Comparison of ENCODE assay signal across 1 cellular context in the genomic region with DNA sequence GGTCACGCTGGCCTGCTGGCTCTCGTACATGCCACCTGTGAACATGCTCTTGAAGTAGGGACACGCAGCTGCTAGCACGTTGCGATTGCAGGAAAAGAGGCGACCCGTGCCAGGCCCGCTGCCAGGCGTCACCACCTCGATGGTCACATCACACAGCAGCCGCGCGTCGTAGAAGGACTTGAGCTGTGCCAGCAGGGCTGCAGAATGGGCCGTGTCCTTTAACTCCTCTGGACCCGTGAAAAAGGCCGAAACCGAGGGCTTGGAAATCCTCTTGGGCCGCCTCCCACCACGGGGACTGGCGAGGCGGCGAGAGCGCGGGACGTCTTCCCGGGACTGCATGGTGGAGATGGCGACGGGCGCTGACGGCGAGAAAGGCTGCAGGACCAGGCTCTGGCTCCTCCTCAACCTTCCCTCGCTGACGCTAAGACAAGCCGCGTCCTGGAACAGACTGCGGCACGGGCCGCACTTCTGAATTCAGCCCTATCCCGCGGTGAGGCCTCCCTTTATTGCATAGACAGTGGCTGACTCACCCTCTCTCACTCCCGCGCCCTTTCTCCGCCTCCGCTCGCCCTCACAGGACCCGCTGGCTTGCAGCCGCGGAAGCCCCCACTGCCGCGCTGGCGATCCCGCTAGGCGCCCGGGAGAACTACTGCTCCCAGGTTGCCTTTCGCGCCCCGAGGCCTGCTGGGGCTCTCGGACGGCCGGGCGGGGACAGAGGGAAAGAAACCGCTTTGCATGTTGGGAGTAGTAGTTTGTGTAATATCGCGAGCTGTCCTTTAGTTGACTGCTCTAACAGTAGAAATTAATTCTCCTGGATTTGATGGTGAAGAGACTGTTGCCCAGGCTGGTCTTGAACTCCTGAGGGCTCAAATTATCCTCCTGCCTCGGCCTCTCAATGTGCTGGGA.
TF ChIP-seq lines count a peak whose summit lies in the region.

A gene with protein sequence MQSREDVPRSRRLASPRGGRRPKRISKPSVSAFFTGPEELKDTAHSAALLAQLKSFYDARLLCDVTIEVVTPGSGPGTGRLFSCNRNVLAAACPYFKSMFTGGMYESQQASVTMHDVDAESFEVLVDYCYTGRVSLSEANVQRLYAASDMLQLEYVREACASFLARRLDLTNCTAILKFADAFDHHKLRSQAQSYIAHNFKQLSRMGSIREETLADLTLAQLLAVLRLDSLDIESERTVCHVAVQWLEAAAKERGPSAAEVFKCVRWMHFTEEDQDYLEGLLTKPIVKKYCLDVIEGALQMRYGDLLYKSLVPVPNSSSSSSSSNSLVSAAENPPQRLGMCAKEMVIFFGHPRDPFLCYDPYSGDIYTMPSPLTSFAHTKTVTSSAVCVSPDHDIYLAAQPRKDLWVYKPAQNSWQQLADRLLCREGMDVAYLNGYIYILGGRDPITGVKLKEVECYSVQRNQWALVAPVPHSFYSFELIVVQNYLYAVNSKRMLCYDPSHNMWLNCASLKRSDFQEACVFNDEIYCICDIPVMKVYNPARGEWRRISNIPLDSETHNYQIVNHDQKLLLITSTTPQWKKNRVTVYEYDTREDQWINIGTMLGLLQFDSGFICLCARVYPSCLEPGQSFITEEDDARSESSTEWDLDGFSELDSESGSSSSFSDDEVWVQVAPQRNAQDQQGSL (minus strand): TSS at position 651 of the 906 bp plus-strand sequence. CDS start 312 bp downstream, at position 339.

TF ChIP-seq in HepG2, 621 proteins besides CTCF, POLR2A, EP300 and RAD21 (continued from another document and continues in another):
- TF ChIP-seq ASH2L (IDR thresholded peaks at IDR 0.05; ENCODE audit: insufficient read length, low read depth, low read length) (peak; percentile 91), TOE1 (CRISPR knock-in tag; IDR thresholded peaks at IDR 0.05) (no peak), NR2F2 (IDR thresholded peaks at IDR 0.05; ENCODE audit: borderline replicate concordance, low read depth) (no peak), ZFP41 (CRISPR knock-in tag; IDR thresholded peaks at IDR 0.05; ENCODE audit: borderline replicate concordance) (no peak), THYN1 (CRISPR knock-in tag; IDR thresholded peaks at IDR 0.05; ENCODE audit: borderline replicate concordance, low read depth) (no peak), ZNF121 (CRISPR knock-in tag; IDR thresholded peaks at IDR 0.05) (no peak), MTF1 (CRISPR knock-in tag; IDR thresholded peaks at IDR 0.05) (no peak), MXI1 (IDR thresholded peaks at IDR 0.05; ENCODE audit: borderline replicate concordance, low read depth, low read length) (peak; percentile 58; the same call in 1 of the 3 replicates), PRPF4 (IDR thresholded peaks at IDR 0.05; ENCODE audit: low read depth, low read length, poor library complexity, severe bottlenecking) (peak; percentile 32), ZNF383 (CRISPR knock-in tag; IDR thresholded peaks at IDR 0.05; ENCODE audit: borderline replicate concordance) (no peak), ZNF577 (CRISPR knock-in tag; IDR thresholded peaks at IDR 0.05; ENCODE audit: borderline replicate concordance, low read depth) (no peak), MAF1 (CRISPR knock-in tag; IDR thresholded peaks at IDR 0.05; ENCODE audit: borderline replicate concordance) (no peak), NR1H2 (CRISPR knock-in tag; IDR thresholded peaks at IDR 0.05; ENCODE audit: borderline replicate concordance, low read depth) (no peak), FOSL1 (CRISPR knock-in tag; IDR thresholded peaks at IDR 0.05; ENCODE audit: borderline replicate concordance) (peak; percentile 71; the same call in 1 of the 2 replicates), ZNF17 (CRISPR knock-in tag; IDR thresholded peaks at IDR 0.05) (no peak), ZNF180 (CRISPR knock-in tag; IDR thresholded peaks at IDR 0.05; ENCODE audit: borderline replicate concordance, low read depth) (no peak), ZBTB1 (CRISPR knock-in tag; IDR thresholded peaks at IDR 0.05; ENCODE audit: borderline replicate concordance) (no peak), ETV5 (CRISPR knock-in tag; IDR thresholded peaks at IDR 0.05; ENCODE audit: borderline replicate concordance) (peak; percentile 33), HNRNPK (IDR thresholded peaks at IDR 0.05; ENCODE audit: low read depth, low read length, poor library complexity, severe bottlenecking) (no peak), ZIK1 (CRISPR knock-in tag; IDR thresholded peaks at IDR 0.05; ENCODE audit: borderline replicate concordance, low read depth) (0 out of 2 replicates have a peak, but pooled peaks have one; percentile 64), TP53 (CRISPR knock-in tag; conservative IDR thresholded peaks at IDR 0.05) (no peak), ZNF773 (CRISPR knock-in tag; IDR thresholded peaks at IDR 0.05; ENCODE audit: borderline replicate concordance) (no peak; the same call in 1 of the 2 replicates), ATF7 (IDR thresholded peaks at IDR 0.05) (no peak), ATF7 (CRISPR knock-in tag; IDR thresholded peaks at IDR 0.05) (peak; percentile 70; the same call in 1 of the 2 replicates), MEF2D (CRISPR knock-in tag; IDR thresholded peaks at IDR 0.05) (peak; percentile 82; the same call in 1 of the 2 replicates), TCF12 (IDR thresholded peaks at IDR 0.05) (no peak), TCF12 (CRISPR knock-in tag; IDR thresholded peaks at IDR 0.05) (no peak), TMF1 (CRISPR knock-in tag; IDR thresholded peaks at IDR 0.05; ENCODE audit: low read depth) (no peak)
- TF ChIP-seq, protein P1, sequence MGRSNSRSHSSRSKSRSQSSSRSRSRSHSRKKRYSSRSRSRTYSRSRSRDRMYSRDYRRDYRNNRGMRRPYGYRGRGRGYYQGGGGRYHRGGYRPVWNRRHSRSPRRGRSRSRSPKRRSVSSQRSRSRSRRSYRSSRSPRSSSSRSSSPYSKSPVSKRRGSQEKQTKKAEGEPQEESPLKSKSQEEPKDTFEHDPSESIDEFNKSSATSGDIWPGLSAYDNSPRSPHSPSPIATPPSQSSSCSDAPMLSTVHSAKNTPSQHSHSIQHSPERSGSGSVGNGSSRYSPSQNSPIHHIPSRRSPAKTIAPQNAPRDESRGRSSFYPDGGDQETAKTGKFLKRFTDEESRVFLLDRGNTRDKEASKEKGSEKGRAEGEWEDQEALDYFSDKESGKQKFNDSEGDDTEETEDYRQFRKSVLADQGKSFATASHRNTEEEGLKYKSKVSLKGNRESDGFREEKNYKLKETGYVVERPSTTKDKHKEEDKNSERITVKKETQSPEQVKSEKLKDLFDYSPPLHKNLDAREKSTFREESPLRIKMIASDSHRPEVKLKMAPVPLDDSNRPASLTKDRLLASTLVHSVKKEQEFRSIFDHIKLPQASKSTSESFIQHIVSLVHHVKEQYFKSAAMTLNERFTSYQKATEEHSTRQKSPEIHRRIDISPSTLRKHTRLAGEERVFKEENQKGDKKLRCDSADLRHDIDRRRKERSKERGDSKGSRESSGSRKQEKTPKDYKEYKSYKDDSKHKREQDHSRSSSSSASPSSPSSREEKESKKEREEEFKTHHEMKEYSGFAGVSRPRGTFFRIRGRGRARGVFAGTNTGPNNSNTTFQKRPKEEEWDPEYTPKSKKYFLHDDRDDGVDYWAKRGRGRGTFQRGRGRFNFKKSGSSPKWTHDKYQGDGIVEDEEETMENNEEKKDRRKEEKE (IDR thresholded peaks at IDR 0.05), result no peak
- TF ChIP-seq, protein P2, sequence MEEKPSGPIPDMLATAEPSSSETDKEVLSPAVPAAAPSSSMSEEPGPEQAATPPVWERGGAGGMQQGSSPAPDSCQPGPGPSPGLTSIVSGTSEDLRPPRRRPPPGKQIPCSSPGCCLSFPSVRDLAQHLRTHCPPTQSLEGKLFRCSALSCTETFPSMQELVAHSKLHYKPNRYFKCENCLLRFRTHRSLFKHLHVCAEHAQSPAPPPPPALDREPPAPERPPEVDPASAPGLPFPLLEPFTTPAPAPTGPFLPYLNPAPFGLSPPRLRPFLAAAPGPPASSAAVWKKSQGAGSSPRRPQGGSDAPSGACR (CRISPR knock-in tag; IDR thresholded peaks at IDR 0.05), result peak; percentile 71
- TF ChIP-seq, protein P3, sequence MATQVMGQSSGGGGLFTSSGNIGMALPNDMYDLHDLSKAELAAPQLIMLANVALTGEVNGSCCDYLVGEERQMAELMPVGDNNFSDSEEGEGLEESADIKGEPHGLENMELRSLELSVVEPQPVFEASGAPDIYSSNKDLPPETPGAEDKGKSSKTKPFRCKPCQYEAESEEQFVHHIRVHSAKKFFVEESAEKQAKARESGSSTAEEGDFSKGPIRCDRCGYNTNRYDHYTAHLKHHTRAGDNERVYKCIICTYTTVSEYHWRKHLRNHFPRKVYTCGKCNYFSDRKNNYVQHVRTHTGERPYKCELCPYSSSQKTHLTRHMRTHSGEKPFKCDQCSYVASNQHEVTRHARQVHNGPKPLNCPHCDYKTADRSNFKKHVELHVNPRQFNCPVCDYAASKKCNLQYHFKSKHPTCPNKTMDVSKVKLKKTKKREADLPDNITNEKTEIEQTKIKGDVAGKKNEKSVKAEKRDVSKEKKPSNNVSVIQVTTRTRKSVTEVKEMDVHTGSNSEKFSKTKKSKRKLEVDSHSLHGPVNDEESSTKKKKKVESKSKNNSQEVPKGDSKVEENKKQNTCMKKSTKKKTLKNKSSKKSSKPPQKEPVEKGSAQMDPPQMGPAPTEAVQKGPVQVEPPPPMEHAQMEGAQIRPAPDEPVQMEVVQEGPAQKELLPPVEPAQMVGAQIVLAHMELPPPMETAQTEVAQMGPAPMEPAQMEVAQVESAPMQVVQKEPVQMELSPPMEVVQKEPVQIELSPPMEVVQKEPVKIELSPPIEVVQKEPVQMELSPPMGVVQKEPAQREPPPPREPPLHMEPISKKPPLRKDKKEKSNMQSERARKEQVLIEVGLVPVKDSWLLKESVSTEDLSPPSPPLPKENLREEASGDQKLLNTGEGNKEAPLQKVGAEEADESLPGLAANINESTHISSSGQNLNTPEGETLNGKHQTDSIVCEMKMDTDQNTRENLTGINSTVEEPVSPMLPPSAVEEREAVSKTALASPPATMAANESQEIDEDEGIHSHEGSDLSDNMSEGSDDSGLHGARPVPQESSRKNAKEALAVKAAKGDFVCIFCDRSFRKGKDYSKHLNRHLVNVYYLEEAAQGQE (IDR thresholded peaks at IDR 0.05; ENCODE audit: borderline replicate concordance in 1 of 2, low read depth in 1 of 2, low read length in 2 of 2), result peak in 1 of 2 experiments; percentile 7; a peak in 1 of 4 replicates
- TF ChIP-seq, protein P4, sequence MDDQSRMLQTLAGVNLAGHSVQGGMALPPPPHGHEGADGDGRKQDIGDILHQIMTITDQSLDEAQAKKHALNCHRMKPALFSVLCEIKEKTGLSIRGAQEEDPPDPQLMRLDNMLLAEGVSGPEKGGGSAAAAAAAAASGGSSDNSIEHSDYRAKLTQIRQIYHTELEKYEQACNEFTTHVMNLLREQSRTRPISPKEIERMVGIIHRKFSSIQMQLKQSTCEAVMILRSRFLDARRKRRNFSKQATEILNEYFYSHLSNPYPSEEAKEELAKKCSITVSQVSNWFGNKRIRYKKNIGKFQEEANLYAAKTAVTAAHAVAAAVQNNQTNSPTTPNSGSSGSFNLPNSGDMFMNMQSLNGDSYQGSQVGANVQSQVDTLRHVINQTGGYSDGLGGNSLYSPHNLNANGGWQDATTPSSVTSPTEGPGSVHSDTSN (CRISPR knock-in tag; IDR thresholded peaks at IDR 0.05; ENCODE audit: borderline replicate concordance), result no peak
- TF ChIP-seq, protein P5, sequence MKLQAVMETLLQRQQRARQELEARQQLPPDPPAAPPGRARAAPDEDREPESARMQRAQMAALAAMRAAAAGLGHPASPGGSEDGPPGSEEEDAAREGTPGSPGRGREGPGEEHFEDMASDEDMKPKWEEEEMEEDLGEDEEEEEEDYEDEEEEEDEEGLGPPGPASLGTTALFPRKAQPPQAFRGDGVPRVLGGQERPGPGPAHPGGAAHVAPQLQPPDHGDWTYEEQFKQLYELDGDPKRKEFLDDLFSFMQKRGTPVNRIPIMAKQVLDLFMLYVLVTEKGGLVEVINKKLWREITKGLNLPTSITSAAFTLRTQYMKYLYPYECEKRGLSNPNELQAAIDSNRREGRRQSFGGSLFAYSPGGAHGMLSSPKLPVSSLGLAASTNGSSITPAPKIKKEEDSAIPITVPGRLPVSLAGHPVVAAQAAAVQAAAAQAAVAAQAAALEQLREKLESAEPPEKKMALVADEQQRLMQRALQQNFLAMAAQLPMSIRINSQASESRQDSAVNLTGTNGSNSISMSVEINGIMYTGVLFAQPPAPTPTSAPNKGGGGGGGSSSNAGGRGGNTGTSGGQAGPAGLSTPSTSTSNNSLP (IDR thresholded peaks at IDR 0.05; ENCODE audit: low read depth, low read length), result no peak
- TF ChIP-seq, protein P6, sequence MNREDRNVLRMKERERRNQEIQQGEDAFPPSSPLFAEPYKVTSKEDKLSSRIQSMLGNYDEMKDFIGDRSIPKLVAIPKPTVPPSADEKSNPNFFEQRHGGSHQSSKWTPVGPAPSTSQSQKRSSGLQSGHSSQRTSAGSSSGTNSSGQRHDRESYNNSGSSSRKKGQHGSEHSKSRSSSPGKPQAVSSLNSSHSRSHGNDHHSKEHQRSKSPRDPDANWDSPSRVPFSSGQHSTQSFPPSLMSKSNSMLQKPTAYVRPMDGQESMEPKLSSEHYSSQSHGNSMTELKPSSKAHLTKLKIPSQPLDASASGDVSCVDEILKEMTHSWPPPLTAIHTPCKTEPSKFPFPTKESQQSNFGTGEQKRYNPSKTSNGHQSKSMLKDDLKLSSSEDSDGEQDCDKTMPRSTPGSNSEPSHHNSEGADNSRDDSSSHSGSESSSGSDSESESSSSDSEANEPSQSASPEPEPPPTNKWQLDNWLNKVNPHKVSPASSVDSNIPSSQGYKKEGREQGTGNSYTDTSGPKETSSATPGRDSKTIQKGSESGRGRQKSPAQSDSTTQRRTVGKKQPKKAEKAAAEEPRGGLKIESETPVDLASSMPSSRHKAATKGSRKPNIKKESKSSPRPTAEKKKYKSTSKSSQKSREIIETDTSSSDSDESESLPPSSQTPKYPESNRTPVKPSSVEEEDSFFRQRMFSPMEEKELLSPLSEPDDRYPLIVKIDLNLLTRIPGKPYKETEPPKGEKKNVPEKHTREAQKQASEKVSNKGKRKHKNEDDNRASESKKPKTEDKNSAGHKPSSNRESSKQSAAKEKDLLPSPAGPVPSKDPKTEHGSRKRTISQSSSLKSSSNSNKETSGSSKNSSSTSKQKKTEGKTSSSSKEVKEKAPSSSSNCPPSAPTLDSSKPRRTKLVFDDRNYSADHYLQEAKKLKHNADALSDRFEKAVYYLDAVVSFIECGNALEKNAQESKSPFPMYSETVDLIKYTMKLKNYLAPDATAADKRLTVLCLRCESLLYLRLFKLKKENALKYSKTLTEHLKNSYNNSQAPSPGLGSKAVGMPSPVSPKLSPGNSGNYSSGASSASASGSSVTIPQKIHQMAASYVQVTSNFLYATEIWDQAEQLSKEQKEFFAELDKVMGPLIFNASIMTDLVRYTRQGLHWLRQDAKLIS (CRISPR knock-in tag; IDR thresholded peaks at IDR 0.05), result no peak
- TF ChIP-seq, protein P7, sequence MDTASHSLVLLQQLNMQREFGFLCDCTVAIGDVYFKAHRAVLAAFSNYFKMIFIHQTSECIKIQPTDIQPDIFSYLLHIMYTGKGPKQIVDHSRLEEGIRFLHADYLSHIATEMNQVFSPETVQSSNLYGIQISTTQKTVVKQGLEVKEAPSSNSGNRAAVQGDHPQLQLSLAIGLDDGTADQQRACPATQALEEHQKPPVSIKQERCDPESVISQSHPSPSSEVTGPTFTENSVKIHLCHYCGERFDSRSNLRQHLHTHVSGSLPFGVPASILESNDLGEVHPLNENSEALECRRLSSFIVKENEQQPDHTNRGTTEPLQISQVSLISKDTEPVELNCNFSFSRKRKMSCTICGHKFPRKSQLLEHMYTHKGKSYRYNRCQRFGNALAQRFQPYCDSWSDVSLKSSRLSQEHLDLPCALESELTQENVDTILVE (CRISPR knock-in tag; IDR thresholded peaks at IDR 0.05), result no peak
- TF ChIP-seq, protein P8, sequence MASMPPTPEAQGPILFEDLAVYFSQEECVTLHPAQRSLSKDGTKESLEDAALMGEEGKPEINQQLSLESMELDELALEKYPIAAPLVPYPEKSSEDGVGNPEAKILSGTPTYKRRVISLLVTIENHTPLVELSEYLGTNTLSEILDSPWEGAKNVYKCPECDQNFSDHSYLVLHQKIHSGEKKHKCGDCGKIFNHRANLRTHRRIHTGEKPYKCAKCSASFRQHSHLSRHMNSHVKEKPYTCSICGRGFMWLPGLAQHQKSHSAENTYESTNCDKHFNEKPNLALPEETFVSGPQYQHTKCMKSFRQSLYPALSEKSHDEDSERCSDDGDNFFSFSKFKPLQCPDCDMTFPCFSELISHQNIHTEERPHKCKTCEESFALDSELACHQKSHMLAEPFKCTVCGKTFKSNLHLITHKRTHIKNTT (CRISPR knock-in tag; IDR thresholded peaks at IDR 0.05), result no peak
